Comparison of ENCODE assay signal across 1 cellular context in genomic region chrX:107154787-107155620, GRCh38.
TF ChIP-seq lines count a peak whose summit lies in the region.

No MANE protein-coding gene starts in this region.

TF ChIP-seq in K562, 482 proteins besides CTCF, POLR2A, EP300 and RAD21 (continued from another document and continues in another):
- TF ChIP-seq PRDM10 (IDR thresholded peaks at IDR 0.05; ENCODE audit: partially characterized antibody) (no peak), KLF6 (CRISPR knock-in tag; IDR thresholded peaks at IDR 0.05; ENCODE audit: borderline replicate concordance) (no peak), ZNF165 (CRISPR knock-in tag; IDR thresholded peaks at IDR 0.05; ENCODE audit: borderline replicate concordance) (no peak), PHTF2 (CRISPR knock-in tag; IDR thresholded peaks at IDR 0.05) (no peak), ZNF395 (CRISPR knock-in tag; IDR thresholded peaks at IDR 0.05) (peak; percentile 70; the same call in 1 of the 2 replicates), ZNF507 (tag; conservative IDR thresholded peaks at IDR 0.05) (no peak), SMAD3 (CRISPR knock-in tag; conservative IDR thresholded peaks at IDR 0.05) (no peak), NFXL1 (CRISPR knock-in tag; IDR thresholded peaks at IDR 0.05) (no peak), ZNF253 (CRISPR knock-in tag; conservative IDR thresholded peaks at IDR 0.05) (no peak), MYC (IDR thresholded peaks at IDR 0.05; ENCODE audit: low read depth, low read length) (no peak), MYC (CRISPR knock-in tag; IDR thresholded peaks at IDR 0.05; ENCODE audit: borderline replicate concordance, low read depth) (no peak), KAT7 (CRISPR knock-in tag; IDR thresholded peaks at IDR 0.05; ENCODE audit: borderline replicate concordance) (no peak), HDAC2 (IDR thresholded peaks at IDR 0.05) (no peak), ZNF583 (CRISPR knock-in tag; IDR thresholded peaks at IDR 0.05) (no peak), CEBPG (CRISPR knock-in tag; IDR thresholded peaks at IDR 0.05) (no peak), CEBPG (tag; conservative IDR thresholded peaks at IDR 0.05 in 1 of 2, IDR thresholded peaks at IDR 0.05 in 1 of 2) (0 out of 4 replicates have a peak, but pooled peaks of 1 of the 2 experiments have one; percentile 23), SRSF9 (IDR thresholded peaks at IDR 0.05; ENCODE audit: borderline replicate concordance, low read depth, low read length) (no peak), DMBX1 (CRISPR knock-in tag; IDR thresholded peaks at IDR 0.05; ENCODE audit: borderline replicate concordance) (peak; percentile 21; the same call in 1 of the 2 replicates), TCF7L2 (IDR thresholded peaks at IDR 0.05; ENCODE audit: low read depth, low read length) (no peak), NR4A1 (CRISPR knock-in tag; IDR thresholded peaks at IDR 0.05) (no peak), NR4A1 (tag; IDR thresholded peaks at IDR 0.05) (no peak), RBM34 (IDR thresholded peaks at IDR 0.05; ENCODE audit: borderline replicate concordance, insufficient read depth, low read length) (no peak), ZKSCAN8 (CRISPR knock-in tag; IDR thresholded peaks at IDR 0.05) (no peak), TAF15 (IDR thresholded peaks at IDR 0.05; ENCODE audit: low read depth, low read length) (no peak), JUN (IDR thresholded peaks at IDR 0.05; ENCODE audit: borderline replicate concordance, low read depth, low read length) (peak; percentile 59; the same call in 1 of the 2 replicates), JUN (CRISPR knock-in tag; IDR thresholded peaks at IDR 0.05; ENCODE audit: borderline replicate concordance) (no peak), MECOM (CRISPR knock-in tag; IDR thresholded peaks at IDR 0.05) (no peak), IFI16 (CRISPR knock-in tag; IDR thresholded peaks at IDR 0.05) (no peak), SREBF1 (IDR thresholded peaks at IDR 0.05; ENCODE audit: borderline replicate concordance, low read depth, low read length) (no peak), MEIS2 (IDR thresholded peaks at IDR 0.05; ENCODE audit: partially characterized antibody) (no peak), ZNF274 (IDR thresholded peaks at IDR 0.05; ENCODE audit: borderline replicate concordance, low read depth, low read length) (no peak), ZNF518B (CRISPR knock-in tag; IDR thresholded peaks at IDR 0.05) (no peak), ETV6 (IDR thresholded peaks at IDR 0.05; ENCODE audit: borderline replicate concordance in 1 of 2, low read depth in 2 of 2, low read length in 1 of 2) (no peak), ETV6 (CRISPR knock-in tag; IDR thresholded peaks at IDR 0.05; ENCODE audit: borderline replicate concordance) (no peak), SMARCA5 (IDR thresholded peaks at IDR 0.05) (no peak), DACH1 (IDR thresholded peaks at IDR 0.05; ENCODE audit: partially characterized antibody) (peak; percentile 44), KDM5B (IDR thresholded peaks at IDR 0.05; ENCODE audit: insufficient replicate concordance, low read depth, low read length) (no peak), PPARD (CRISPR knock-in tag; IDR thresholded peaks at IDR 0.05) (no peak), TGIF2 (CRISPR knock-in tag; IDR thresholded peaks at IDR 0.05) (no peak), ZBTB1 (CRISPR knock-in tag; IDR thresholded peaks at IDR 0.05; ENCODE audit: borderline replicate concordance, low read depth) (no peak), ZNF586 (CRISPR knock-in tag; conservative IDR thresholded peaks at IDR 0.05) (no peak), CBFA2T3 (IDR thresholded peaks at IDR 0.05) (peak; percentile 34; the same call in 1 of the 2 replicates), TOE1 (IDR thresholded peaks at IDR 0.05; ENCODE audit: borderline replicate concordance) (no peak), TOE1 (CRISPR knock-in tag; IDR thresholded peaks at IDR 0.05; ENCODE audit: borderline replicate concordance, low read depth) (no peak), ASH1L (IDR thresholded peaks at IDR 0.05; ENCODE audit: borderline replicate concordance, low read depth, partially characterized antibody) (no peak), CBX8 (IDR thresholded peaks at IDR 0.05; ENCODE audit: borderline replicate concordance, extremely low read depth, low read depth, low read length, poor library complexity, severe bottlenecking) (no peak), MYNN (IDR thresholded peaks at IDR 0.05) (no peak), MYNN (CRISPR knock-in tag; IDR thresholded peaks at IDR 0.05) (no peak), SETDB1 (IDR thresholded peaks at IDR 0.05; ENCODE audit: low read length) (no peak), TCFL5 (CRISPR knock-in tag; conservative IDR thresholded peaks at IDR 0.05) (no peak), PCBP1 (IDR thresholded peaks at IDR 0.05; ENCODE audit: low read depth, low read length, poor library complexity, severe bottlenecking) (no peak)
- TF ChIP-seq, protein P1, sequence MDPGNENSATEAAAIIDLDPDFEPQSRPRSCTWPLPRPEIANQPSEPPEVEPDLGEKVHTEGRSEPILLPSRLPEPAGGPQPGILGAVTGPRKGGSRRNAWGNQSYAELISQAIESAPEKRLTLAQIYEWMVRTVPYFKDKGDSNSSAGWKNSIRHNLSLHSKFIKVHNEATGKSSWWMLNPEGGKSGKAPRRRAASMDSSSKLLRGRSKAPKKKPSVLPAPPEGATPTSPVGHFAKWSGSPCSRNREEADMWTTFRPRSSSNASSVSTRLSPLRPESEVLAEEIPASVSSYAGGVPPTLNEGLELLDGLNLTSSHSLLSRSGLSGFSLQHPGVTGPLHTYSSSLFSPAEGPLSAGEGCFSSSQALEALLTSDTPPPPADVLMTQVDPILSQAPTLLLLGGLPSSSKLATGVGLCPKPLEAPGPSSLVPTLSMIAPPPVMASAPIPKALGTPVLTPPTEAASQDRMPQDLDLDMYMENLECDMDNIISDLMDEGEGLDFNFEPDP (CRISPR knock-in tag; IDR thresholded peaks at IDR 0.05) = no peak
- TF ChIP-seq, protein P2, sequence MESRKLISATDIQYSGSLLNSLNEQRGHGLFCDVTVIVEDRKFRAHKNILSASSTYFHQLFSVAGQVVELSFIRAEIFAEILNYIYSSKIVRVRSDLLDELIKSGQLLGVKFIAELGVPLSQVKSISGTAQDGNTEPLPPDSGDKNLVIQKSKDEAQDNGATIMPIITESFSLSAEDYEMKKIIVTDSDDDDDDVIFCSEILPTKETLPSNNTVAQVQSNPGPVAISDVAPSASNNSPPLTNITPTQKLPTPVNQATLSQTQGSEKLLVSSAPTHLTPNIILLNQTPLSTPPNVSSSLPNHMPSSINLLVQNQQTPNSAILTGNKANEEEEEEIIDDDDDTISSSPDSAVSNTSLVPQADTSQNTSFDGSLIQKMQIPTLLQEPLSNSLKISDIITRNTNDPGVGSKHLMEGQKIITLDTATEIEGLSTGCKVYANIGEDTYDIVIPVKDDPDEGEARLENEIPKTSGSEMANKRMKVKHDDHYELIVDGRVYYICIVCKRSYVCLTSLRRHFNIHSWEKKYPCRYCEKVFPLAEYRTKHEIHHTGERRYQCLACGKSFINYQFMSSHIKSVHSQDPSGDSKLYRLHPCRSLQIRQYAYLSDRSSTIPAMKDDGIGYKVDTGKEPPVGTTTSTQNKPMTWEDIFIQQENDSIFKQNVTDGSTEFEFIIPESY (CRISPR knock-in tag; IDR thresholded peaks at IDR 0.05) = no peak
- TF ChIP-seq, protein P3, sequence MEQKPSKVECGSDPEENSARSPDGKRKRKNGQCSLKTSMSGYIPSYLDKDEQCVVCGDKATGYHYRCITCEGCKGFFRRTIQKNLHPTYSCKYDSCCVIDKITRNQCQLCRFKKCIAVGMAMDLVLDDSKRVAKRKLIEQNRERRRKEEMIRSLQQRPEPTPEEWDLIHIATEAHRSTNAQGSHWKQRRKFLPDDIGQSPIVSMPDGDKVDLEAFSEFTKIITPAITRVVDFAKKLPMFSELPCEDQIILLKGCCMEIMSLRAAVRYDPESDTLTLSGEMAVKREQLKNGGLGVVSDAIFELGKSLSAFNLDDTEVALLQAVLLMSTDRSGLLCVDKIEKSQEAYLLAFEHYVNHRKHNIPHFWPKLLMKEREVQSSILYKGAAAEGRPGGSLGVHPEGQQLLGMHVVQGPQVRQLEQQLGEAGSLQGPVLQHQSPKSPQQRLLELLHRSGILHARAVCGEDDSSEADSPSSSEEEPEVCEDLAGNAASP (IDR thresholded peaks at IDR 0.05) = no peak
- TF ChIP-seq, protein P4, sequence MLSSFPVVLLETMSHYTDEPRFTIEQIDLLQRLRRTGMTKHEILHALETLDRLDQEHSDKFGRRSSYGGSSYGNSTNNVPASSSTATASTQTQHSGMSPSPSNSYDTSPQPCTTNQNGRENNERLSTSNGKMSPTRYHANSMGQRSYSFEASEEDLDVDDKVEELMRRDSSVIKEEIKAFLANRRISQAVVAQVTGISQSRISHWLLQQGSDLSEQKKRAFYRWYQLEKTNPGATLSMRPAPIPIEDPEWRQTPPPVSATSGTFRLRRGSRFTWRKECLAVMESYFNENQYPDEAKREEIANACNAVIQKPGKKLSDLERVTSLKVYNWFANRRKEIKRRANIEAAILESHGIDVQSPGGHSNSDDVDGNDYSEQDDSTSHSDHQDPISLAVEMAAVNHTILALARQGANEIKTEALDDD (IDR thresholded peaks at IDR 0.05) = no peak
